19 cellular contexts compared by ENCODE assay signal in genomic region chr15:80106051-80106450, GRCh38. TPM values are rescaled to one million over a fixed set of nuclear protein-coding genes. Genes with fewer than 3 reads are reported as not detected.
DNase-seq lines count a peak whose midpoint lies in the region; ATAC-seq and TF ChIP-seq lines count a peak whose summit lies in the region.
"Had no signal": no experiment of that assay in that cellular context is flagged by ENCODE, and none has a peak within 500 bp of the region (broad histone marks: within the 10 kb centered on the region; RNA-seq: fewer than 3 reads in every experiment).

No MANE protein-coding gene starts in this region.

- peaks cover 9% of the 10 kb centered on the region for H3K36me3 Mint-ChIP-seq in nephron progenitor cell (ENCODE audit: low read depth)
- peaks cover 8 to 11% of the 10 kb centered on the region in 2 donors for H3K36me3 Mint-ChIP-seq in stimulated activated naive B cell treated with anti-CD40 and anti-IgM and Interleukin-4, amounts not matched to agents 10 μg/mL and 1 μg/mL and 100 μg/mL, for 72 hours

- no peaks in the 10 kb centered on the region for H3K27me3 Mint-ChIP-seq in nephron progenitor cell (ENCODE audit: low read depth, poor library complexity)
- H3K27me3 Mint-ChIP-seq in stimulated activated naive B cell treated with anti-CD40 and anti-IgM and Interleukin-4, amounts not matched to agents 10 μg/mL and 1 μg/mL and 100 μg/mL, for 72 hours: no peaks in the 10 kb centered on the region
- H3K27me3 Mint-ChIP-seq: activated naive CD4-positive, alpha-beta T cell treated with anti-CD3 and anti-CD28 coated beads, Interleukin-2, amount 50 U/mL, for 24 hours had no signal

- no peak overlapping the region for H3K27ac Mint-ChIP-seq in nephron progenitor cell
- no peak overlapping the region for H3K27ac Mint-ChIP-seq in stimulated activated naive B cell treated with anti-CD40 and anti-IgM and Interleukin-4, amounts not matched to agents 10 μg/mL and 1 μg/mL and 100 μg/mL, for 72 hours
- H3K27ac Mint-ChIP-seq: activated naive CD4-positive, alpha-beta T cell treated with anti-CD3 and anti-CD28 coated beads, Interleukin-2, amount 50 U/mL, for 24 hours had no signal

- no peak overlapping the region for H3K4me3 Mint-ChIP-seq in nephron progenitor cell
- H3K4me3 Mint-ChIP-seq in stimulated activated naive B cell treated with anti-CD40 and anti-IgM and Interleukin-4, amounts not matched to agents 10 μg/mL and 1 μg/mL and 100 μg/mL, for 72 hours: no peak overlapping the region
- H3K4me3 Mint-ChIP-seq: activated naive CD4-positive, alpha-beta T cell treated with anti-CD3 and anti-CD28 coated beads, Interleukin-2, amount 50 U/mL, for 24 hours; activated T-cell treated with anti-CD3 and anti-CD28 coated beads, Interleukin-2, amount 50 U/mL, for 4 hours had no signal

- H3K4me3 ChIP-seq in AG10803 (ENCODE audit: low read length): no peak overlapping the region
- H3K4me3 ChIP-seq in fibroblast of villous mesenchyme (ENCODE audit: low read depth, low read length): peak overlapping the region; percentile 16
- H3K4me3 ChIP-seq: gastroesophageal sphincter had no signal

- no peak for ATAC-seq in stimulated activated naive B cell treated with anti-CD40 and anti-IgM and Interleukin-4, amounts not matched to agents 10 μg/mL and 1 μg/mL and 100 μg/mL, for 72 hours (replicated peaks)
- ATAC-seq: gastroesophageal sphincter had no signal

- TF ChIP-seq CTCF in AG10803 (conservative IDR thresholded peaks at IDR 0.05; ENCODE audit: low read length): no peak
- no peak for TF ChIP-seq CTCF in fibroblast of villous mesenchyme (IDR thresholded peaks at IDR 0.05; ENCODE audit: insufficient read depth, low read depth, low read length)
- TF ChIP-seq CTCF in nephron progenitor cell (IDR thresholded peaks at IDR 0.05): no peak

- DNase-seq in AG10803 (ENCODE audit: low read depth) (peak; percentile 73), HS-27A (ENCODE audit: low read depth) (peak; percentile 12), amniotic epithelial cell (ENCODE audit: low read depth) (peak; percentile 88), fibroblast of villous mesenchyme (ENCODE audit: low read depth) (peak; percentile 77), amniotic stem cell (lab: John Stamatoyannopoulos, UW) (no peak), nephron progenitor cell (no peak), NCI-H774 (lab: John Stamatoyannopoulos, UW) (no peak)
- DNase-seq in stimulated activated naive B cell treated with anti-CD40 and anti-IgM and Interleukin-4, amounts not matched to agents 10 μg/mL and 1 μg/mL and 100 μg/mL, for 72 hours: no peak
- DNase-seq: activated CD4-positive, alpha-beta T cell treated with anti-CD3 and anti-CD28 coated beads, Interleukin-2, amount 50 U/mL, for 4 hours; activated T-cell treated with anti-CD3 and anti-CD28 coated beads, Interleukin-2, amount 50 U/mL, for 4 hours; caudate nucleus; effector memory CD4-positive, alpha-beta T cell; H7; NCI-H1105; NCI-H748 treated with DMSO at 0.1 percent for 48 hours; occipital lobe; stimulated activated CD4-positive, alpha-beta T cell treated with anti-CD3 and anti-CD28 coated beads, Interleukin-4, amount 100 ng/mL, for 24 hours had no signal

- H3K9me3 Mint-ChIP-seq in nephron progenitor cell: no peaks in the 10 kb centered on the region
- no peaks in the 10 kb centered on the region for H3K9me3 Mint-ChIP-seq in stimulated activated naive B cell treated with anti-CD40 and anti-IgM and Interleukin-4, amounts not matched to agents 10 μg/mL and 1 μg/mL and 100 μg/mL, for 72 hours
- H3K9me3 Mint-ChIP-seq: activated naive CD4-positive, alpha-beta T cell treated with anti-CD3 and anti-CD28 coated beads, Interleukin-2, amount 50 U/mL, for 24 hours; activated T-cell treated with anti-CD3 and anti-CD28 coated beads, Interleukin-2, amount 50 U/mL, for 4 hours had no signal

- peaks cover 27% of the 10 kb centered on the region for H3K4me1 Mint-ChIP-seq in nephron progenitor cell
- H3K4me1 Mint-ChIP-seq in stimulated activated naive B cell treated with anti-CD40 and anti-IgM and Interleukin-4, amounts not matched to agents 10 μg/mL and 1 μg/mL and 100 μg/mL, for 72 hours: peaks cover 35 to 63% of the 10 kb centered on the region in 2 donors

RNA-seq across cellular contexts. Expression of gene ZFAND6, which starts 46.6 kb away (rescaled TPM):
- 78.6 and 123 TPM in 2 replicates for total RNA-seq in fibroblast of villous mesenchyme

RNA-seq across cellular contexts. Expression of gene FAH, which starts 46.7 kb away (rescaled TPM):
- total RNA-seq in fibroblast of villous mesenchyme: 21.9 and 27.2 TPM in 2 replicates

Comparison
In these comparisons a context has a peak if more than half of its experiments do, and no peak if none do; other contexts are left out.
1. DNase-seq: peak in AG10803 (single experiment), HS-27A (single experiment), amniotic epithelial cell (single experiment) and fibroblast of villous mesenchyme (single experiment); none in amniotic stem cell (single experiment), nephron progenitor cell (single experiment), stimulated activated naive B cell treated with anti-CD40 and anti-IgM and Interleukin-4, amounts not matched to agents 10 μg/mL and 1 μg/mL and 100 μg/mL, for 72 hours (single experiment) and NCI-H774 (single experiment).